Comparison of ENCODE assay signal across 1 cellular context in the genomic region with DNA sequence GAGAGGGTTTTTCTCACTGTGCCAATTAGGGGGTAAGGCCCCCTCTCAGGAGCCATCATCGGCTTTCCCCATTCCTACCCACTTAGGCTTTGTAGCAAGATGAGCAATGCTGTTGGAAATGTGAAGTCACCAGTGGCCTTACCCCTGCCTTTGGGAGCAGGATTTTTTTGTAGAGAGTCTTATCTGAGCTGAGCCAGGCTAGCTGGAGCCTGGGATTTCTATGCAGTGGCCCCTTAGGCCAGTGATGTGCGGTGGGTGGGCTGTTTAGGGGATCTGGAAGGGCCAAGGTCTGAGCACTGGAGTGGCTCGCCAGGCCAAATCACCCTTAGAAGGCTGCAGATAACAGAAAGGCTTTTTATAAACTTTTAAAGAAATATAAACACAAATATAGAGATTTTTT.
TF ChIP-seq lines count a peak whose summit lies in the region.

No MANE protein-coding gene starts in this region.

TF ChIP-seq in H1, 55 proteins besides CTCF, POLR2A, EP300 and RAD21:
- TF ChIP-seq, protein P1, sequence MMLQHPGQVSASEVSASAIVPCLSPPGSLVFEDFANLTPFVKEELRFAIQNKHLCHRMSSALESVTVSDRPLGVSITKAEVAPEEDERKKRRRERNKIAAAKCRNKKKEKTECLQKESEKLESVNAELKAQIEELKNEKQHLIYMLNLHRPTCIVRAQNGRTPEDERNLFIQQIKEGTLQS (IDR thresholded peaks at IDR 0.05; ENCODE audit: insufficient read depth, low read depth, low read length), result no peak
- TF ChIP-seq SRF (IDR thresholded peaks at IDR 0.05; ENCODE audit: low read depth, low read length) (no peak), CBX5 (IDR thresholded peaks at IDR 0.05; ENCODE audit: low read depth, low read length) (no peak), CHD1 (IDR thresholded peaks at IDR 0.05; ENCODE audit: low read depth, low read length) (no peak), GTF2F1 (IDR thresholded peaks at IDR 0.05; ENCODE audit: borderline replicate concordance, low read depth, low read length) (no peak), HDAC2 (IDR thresholded peaks at IDR 0.05; ENCODE audit: borderline replicate concordance in 1 of 2, low read depth in 2 of 2, low read length in 2 of 2) (no peak), FOSL1 (IDR thresholded peaks at IDR 0.05; ENCODE audit: insufficient read depth, low read depth, low read length) (no peak), RFX5 (IDR thresholded peaks at IDR 0.05; ENCODE audit: borderline replicate concordance, low read depth, low read length) (no peak), CHD2 (IDR thresholded peaks at IDR 0.05; ENCODE audit: low read length) (no peak), RXRA (IDR thresholded peaks at IDR 0.05; ENCODE audit: insufficient read depth, low read depth, low read length) (no peak), SAP30 (IDR thresholded peaks at IDR 0.05; ENCODE audit: insufficient read depth, insufficient replicate concordance, low read length) (no peak), BACH1 (IDR thresholded peaks at IDR 0.05; ENCODE audit: low read length) (no peak), SP2 (IDR thresholded peaks at IDR 0.05; ENCODE audit: low read length) (no peak)
- TF ChIP-seq, protein P2, sequence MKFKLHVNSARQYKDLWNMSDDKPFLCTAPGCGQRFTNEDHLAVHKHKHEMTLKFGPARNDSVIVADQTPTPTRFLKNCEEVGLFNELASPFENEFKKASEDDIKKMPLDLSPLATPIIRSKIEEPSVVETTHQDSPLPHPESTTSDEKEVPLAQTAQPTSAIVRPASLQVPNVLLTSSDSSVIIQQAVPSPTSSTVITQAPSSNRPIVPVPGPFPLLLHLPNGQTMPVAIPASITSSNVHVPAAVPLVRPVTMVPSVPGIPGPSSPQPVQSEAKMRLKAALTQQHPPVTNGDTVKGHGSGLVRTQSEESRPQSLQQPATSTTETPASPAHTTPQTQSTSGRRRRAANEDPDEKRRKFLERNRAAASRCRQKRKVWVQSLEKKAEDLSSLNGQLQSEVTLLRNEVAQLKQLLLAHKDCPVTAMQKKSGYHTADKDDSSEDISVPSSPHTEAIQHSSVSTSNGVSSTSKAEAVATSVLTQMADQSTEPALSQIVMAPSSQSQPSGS (IDR thresholded peaks at IDR 0.05; ENCODE audit: low read length), result no peak
- TF ChIP-seq, protein P3, sequence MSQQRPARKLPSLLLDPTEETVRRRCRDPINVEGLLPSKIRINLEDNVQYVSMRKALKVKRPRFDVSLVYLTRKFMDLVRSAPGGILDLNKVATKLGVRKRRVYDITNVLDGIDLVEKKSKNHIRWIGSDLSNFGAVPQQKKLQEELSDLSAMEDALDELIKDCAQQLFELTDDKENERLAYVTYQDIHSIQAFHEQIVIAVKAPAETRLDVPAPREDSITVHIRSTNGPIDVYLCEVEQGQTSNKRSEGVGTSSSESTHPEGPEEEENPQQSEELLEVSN (IDR thresholded peaks at IDR 0.05), result no peak
- TF ChIP-seq, protein P4, sequence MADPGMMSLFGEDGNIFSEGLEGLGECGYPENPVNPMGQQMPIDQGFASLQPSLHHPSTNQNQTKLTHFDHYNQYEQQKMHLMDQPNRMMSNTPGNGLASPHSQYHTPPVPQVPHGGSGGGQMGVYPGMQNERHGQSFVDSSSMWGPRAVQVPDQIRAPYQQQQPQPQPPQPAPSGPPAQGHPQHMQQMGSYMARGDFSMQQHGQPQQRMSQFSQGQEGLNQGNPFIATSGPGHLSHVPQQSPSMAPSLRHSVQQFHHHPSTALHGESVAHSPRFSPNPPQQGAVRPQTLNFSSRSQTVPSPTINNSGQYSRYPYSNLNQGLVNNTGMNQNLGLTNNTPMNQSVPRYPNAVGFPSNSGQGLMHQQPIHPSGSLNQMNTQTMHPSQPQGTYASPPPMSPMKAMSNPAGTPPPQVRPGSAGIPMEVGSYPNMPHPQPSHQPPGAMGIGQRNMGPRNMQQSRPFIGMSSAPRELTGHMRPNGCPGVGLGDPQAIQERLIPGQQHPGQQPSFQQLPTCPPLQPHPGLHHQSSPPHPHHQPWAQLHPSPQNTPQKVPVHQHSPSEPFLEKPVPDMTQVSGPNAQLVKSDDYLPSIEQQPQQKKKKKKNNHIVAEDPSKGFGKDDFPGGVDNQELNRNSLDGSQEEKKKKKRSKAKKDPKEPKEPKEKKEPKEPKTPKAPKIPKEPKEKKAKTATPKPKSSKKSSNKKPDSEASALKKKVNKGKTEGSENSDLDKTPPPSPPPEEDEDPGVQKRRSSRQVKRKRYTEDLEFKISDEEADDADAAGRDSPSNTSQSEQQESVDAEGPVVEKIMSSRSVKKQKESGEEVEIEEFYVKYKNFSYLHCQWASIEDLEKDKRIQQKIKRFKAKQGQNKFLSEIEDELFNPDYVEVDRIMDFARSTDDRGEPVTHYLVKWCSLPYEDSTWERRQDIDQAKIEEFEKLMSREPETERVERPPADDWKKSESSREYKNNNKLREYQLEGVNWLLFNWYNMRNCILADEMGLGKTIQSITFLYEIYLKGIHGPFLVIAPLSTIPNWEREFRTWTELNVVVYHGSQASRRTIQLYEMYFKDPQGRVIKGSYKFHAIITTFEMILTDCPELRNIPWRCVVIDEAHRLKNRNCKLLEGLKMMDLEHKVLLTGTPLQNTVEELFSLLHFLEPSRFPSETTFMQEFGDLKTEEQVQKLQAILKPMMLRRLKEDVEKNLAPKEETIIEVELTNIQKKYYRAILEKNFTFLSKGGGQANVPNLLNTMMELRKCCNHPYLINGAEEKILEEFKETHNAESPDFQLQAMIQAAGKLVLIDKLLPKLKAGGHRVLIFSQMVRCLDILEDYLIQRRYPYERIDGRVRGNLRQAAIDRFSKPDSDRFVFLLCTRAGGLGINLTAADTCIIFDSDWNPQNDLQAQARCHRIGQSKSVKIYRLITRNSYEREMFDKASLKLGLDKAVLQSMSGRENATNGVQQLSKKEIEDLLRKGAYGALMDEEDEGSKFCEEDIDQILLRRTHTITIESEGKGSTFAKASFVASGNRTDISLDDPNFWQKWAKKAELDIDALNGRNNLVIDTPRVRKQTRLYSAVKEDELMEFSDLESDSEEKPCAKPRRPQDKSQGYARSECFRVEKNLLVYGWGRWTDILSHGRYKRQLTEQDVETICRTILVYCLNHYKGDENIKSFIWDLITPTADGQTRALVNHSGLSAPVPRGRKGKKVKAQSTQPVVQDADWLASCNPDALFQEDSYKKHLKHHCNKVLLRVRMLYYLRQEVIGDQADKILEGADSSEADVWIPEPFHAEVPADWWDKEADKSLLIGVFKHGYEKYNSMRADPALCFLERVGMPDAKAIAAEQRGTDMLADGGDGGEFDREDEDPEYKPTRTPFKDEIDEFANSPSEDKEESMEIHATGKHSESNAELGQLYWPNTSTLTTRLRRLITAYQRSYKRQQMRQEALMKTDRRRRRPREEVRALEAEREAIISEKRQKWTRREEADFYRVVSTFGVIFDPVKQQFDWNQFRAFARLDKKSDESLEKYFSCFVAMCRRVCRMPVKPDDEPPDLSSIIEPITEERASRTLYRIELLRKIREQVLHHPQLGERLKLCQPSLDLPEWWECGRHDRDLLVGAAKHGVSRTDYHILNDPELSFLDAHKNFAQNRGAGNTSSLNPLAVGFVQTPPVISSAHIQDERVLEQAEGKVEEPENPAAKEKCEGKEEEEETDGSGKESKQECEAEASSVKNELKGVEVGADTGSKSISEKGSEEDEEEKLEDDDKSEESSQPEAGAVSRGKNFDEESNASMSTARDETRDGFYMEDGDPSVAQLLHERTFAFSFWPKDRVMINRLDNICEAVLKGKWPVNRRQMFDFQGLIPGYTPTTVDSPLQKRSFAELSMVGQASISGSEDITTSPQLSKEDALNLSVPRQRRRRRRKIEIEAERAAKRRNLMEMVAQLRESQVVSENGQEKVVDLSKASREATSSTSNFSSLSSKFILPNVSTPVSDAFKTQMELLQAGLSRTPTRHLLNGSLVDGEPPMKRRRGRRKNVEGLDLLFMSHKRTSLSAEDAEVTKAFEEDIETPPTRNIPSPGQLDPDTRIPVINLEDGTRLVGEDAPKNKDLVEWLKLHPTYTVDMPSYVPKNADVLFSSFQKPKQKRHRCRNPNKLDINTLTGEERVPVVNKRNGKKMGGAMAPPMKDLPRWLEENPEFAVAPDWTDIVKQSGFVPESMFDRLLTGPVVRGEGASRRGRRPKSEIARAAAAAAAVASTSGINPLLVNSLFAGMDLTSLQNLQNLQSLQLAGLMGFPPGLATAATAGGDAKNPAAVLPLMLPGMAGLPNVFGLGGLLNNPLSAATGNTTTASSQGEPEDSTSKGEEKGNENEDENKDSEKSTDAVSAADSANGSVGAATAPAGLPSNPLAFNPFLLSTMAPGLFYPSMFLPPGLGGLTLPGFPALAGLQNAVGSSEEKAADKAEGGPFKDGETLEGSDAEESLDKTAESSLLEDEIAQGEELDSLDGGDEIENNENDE (IDR thresholded peaks at IDR 0.05; ENCODE audit: insufficient replicate concordance, low read length), result no peak
- TF ChIP-seq, protein P5, sequence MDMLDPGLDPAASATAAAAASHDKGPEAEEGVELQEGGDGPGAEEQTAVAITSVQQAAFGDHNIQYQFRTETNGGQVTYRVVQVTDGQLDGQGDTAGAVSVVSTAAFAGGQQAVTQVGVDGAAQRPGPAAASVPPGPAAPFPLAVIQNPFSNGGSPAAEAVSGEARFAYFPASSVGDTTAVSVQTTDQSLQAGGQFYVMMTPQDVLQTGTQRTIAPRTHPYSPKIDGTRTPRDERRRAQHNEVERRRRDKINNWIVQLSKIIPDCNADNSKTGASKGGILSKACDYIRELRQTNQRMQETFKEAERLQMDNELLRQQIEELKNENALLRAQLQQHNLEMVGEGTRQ (IDR thresholded peaks at IDR 0.05; ENCODE audit: low read length), result no peak
TF ChIP-seq in H1: peak in this region for 0.
